Comparison of ENCODE assay signal across 1 cellular context in the genomic region with DNA sequence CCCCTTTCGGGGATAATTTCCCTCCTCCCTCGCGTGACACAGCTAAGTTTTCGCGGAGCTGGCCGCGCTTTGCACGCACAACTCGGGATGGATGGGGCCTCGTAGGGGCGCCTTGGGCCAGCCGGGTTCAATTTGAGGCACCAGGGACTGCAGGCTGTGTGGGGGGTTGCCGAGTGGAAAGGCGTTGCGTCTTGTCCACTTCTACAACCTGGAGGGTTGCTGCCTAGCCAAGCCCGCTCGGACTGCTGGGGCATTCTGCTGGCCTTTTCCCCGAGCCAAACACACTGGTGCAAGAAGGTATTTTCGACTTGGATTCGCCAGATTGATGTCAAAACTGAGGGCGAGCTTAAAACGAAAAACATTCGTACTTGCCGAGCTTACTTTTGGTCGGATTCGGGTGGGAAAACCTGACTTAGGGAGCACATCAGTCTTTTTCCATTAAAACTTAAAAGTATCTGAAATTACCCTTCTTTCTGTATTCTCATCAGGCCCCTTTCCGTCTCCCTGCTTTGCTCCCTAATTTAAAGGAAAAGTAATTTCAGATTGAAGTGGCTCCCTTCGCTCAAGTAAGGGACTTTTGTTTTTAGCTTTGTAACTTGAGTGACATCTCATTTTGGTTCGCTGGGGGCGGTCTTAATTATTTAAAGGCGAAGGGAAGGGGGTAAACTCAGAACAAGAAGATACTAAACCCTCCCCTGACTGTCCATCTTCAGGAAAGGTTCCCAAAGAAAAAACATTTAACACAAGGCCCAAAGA.
TF ChIP-seq lines count a peak whose summit lies in the region.

No MANE protein-coding gene starts in this region.

TF ChIP-seq in A549, 52 proteins besides CTCF, POLR2A, EP300 and RAD21 (continued from another document):
- TF ChIP-seq, protein P1, sequence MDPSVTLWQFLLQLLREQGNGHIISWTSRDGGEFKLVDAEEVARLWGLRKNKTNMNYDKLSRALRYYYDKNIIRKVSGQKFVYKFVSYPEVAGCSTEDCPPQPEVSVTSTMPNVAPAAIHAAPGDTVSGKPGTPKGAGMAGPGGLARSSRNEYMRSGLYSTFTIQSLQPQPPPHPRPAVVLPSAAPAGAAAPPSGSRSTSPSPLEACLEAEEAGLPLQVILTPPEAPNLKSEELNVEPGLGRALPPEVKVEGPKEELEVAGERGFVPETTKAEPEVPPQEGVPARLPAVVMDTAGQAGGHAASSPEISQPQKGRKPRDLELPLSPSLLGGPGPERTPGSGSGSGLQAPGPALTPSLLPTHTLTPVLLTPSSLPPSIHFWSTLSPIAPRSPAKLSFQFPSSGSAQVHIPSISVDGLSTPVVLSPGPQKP (IDR thresholded peaks at IDR 0.05; ENCODE audit: low read depth, low read length), result no peak
- TF ChIP-seq EHF (CRISPR knock-in tag; IDR thresholded peaks at IDR 0.05) (no peak), ZSCAN20 (CRISPR knock-in tag; IDR thresholded peaks at IDR 0.05) (no peak), NFE2L2 (conservative IDR thresholded peaks at IDR 0.05; ENCODE audit: low read length) (no peak), HEYL (CRISPR knock-in tag; IDR thresholded peaks at IDR 0.05) (no peak), FOXS1 (CRISPR knock-in tag; IDR thresholded peaks at IDR 0.05) (no peak), FOSB (CRISPR knock-in tag; IDR thresholded peaks at IDR 0.05) (no peak), BHLHE40 (IDR thresholded peaks at IDR 0.05; ENCODE audit: low read depth, low read length) (no peak)
